28 cellular contexts compared by ENCODE assay signal in genomic region chr12:77122661-77123060, GRCh38. TPM values are rescaled to one million over a fixed set of nuclear protein-coding genes. Genes with fewer than 3 reads are reported as not detected.
DNase-seq lines count a peak whose midpoint lies in the region; ATAC-seq and TF ChIP-seq lines count a peak whose summit lies in the region.
"Had no signal": no experiment of that assay in that cellular context is flagged by ENCODE, and none has a peak within 500 bp of the region (broad histone marks: within the 10 kb centered on the region; RNA-seq: fewer than 3 reads in every experiment).

No MANE protein-coding gene starts in this region.

- H3K79me2 ChIP-seq in mammary epithelial cell (ENCODE audit: insufficient read depth, low read length) (no peaks in the 10 kb centered on the region), smooth muscle cell (ENCODE audit: low read depth) (no peaks in the 10 kb centered on the region)
- H3K79me2 ChIP-seq: parathyroid adenoma had no signal

- no peak overlapping the region for H3K4me3 ChIP-seq in mammary epithelial cell (replicated peaks in 1 of 3; ENCODE audit: insufficient read depth in 1 of 3, low read depth in 2 of 3, low read length in 3 of 3)
- H3K4me3 ChIP-seq in fibroblast of the aortic adventitia (ENCODE audit: low read depth, low read length), result no peak overlapping the region
- no peak overlapping the region for H3K4me3 ChIP-seq in smooth muscle cell
- H3K4me3 ChIP-seq: GM12878, sigmoid colon, upper lobe of right lung had no signal

- H3K4me1 Mint-ChIP-seq in HFFc6 (ENCODE audit: low read depth), result peaks cover 39% of the 10 kb centered on the region
- H3K4me1 Mint-ChIP-seq: activated naive CD4-positive, alpha-beta T cell treated with anti-CD3 and anti-CD28 coated beads, Interleukin-2, amount 50 U/mL, for 24 hours; central memory CD8-positive, alpha-beta T cell; H9; nephron; WTC11 had no signal

- CTCF ChIA-PET in mammary epithelial cell (lab: Charles Lee; ENCODE audit: low non-redundant PET), result no interaction called here

- H3K36me3 ChIP-seq in mammary epithelial cell (ENCODE audit: insufficient read depth, low read length) (no peaks in the 10 kb centered on the region), smooth muscle cell (ENCODE audit: low read depth) (no peaks in the 10 kb centered on the region)
- H3K36me3 ChIP-seq: BE2C, sigmoid colon, upper lobe of right lung had no signal

- H3K27ac Mint-ChIP-seq in HFFc6, result peak overlapping the region; percentile 80
- H3K27ac Mint-ChIP-seq: activated naive CD4-positive, alpha-beta T cell treated with anti-CD3 and anti-CD28 coated beads, Interleukin-2, amount 50 U/mL, for 24 hours; H9; nephron; WTC11 had no signal

- H3K27ac ChIP-seq in mammary epithelial cell (ENCODE audit: insufficient read depth, low read depth, low read length), result peak overlapping the region; percentile 92
- peak overlapping the region; percentile 98 for H3K27ac ChIP-seq in smooth muscle cell (ENCODE audit: low read depth)
- H3K27ac ChIP-seq: parathyroid adenoma, sigmoid colon, upper lobe of right lung had no signal

- intact Hi-C loops in mammary epithelial cell (cut with micrococcal nuclease), result loop anchor here (1.0 to 2.0 kb wide), 3 partner anchors 20 to 66 kb away; no protein-coding TSS in a partner anchor
- intact Hi-C loops in sciatic nerve (cut with DNase I), result no loop called here

- H3K4me2 ChIP-seq in mammary epithelial cell (ENCODE audit: insufficient read depth, low read depth, low read length) (peak overlapping the region; percentile 57), smooth muscle cell (peak overlapping the region; percentile 64)

- TSS peak; percentile 78 for BruUV-seq in mammary epithelial cell (replicated peaks; lab: Mats Ljungman, UMichigan)

- no peak overlapping the region for H3K9ac ChIP-seq in mammary epithelial cell (ENCODE audit: insufficient read depth, low read length)
- peak overlapping the region; percentile 87 for H3K9ac ChIP-seq in smooth muscle cell (ENCODE audit: low read depth)
- H3K9ac ChIP-seq: parathyroid adenoma had no signal

- H3K36me3 Mint-ChIP-seq in HFFc6 (ENCODE audit: low read depth), result 0 out of 2 replicates have a peak, but pooled peaks cover 4% of the 10 kb centered on the region
- H3K36me3 Mint-ChIP-seq: activated naive CD4-positive, alpha-beta T cell treated with anti-CD3 and anti-CD28 coated beads, Interleukin-2, amount 50 U/mL, for 24 hours; WTC11 had no signal

- no peak for ATAC-seq in sciatic nerve
- ATAC-seq: GM12878, Right ventricle myocardium inferior, upper lobe of right lung, WTC11 had no signal

- H3K9me3 Mint-ChIP-seq in HFFc6, result no peaks in the 10 kb centered on the region
- H3K9me3 Mint-ChIP-seq: activated naive CD4-positive, alpha-beta T cell treated with anti-CD3 and anti-CD28 coated beads, Interleukin-2, amount 50 U/mL, for 24 hours; central memory CD8-positive, alpha-beta T cell; H9; nephron; WTC11 had no signal

- H4K20me1 ChIP-seq in mammary epithelial cell (ENCODE audit: insufficient read depth, low read length) (no peaks in the 10 kb centered on the region), smooth muscle cell (ENCODE audit: low read depth) (no peaks in the 10 kb centered on the region)

- H3K9me3 ChIP-seq in mammary epithelial cell (replicated peaks; ENCODE audit: insufficient read depth, low read length) (no peaks in the 10 kb centered on the region), smooth muscle cell (replicated peaks; ENCODE audit: low read depth) (no peaks in the 10 kb centered on the region)
- H3K9me3 ChIP-seq: BE2C, sigmoid colon, upper lobe of right lung had no signal

- in situ Hi-C loops in mammary epithelial cell (cut with MboI; ENCODE audit: low sequenced_read_pairs in 2 of 2), result loop anchor here in 1 of 2 donors (5.0 kb wide), 1 partner anchor 55 kb away; the partner anchor contains the start of gene E2F7

- no peaks in the 10 kb centered on the region for H3K27me3 Mint-ChIP-seq in HFFc6 (ENCODE audit: insufficient read depth)

- H2AFZ ChIP-seq in mammary epithelial cell (ENCODE audit: low read depth, low read length), result peak overlapping the region; percentile 31
- peak overlapping the region; percentile 42 for H2AFZ ChIP-seq in smooth muscle cell (ENCODE audit: low read depth)
- H2AFZ ChIP-seq: parathyroid adenoma had no signal

- dilution Hi-C loops in mammary epithelial cell (cut with HindIII; ENCODE audit: low sequenced_read_pairs), result no loop called here

- H3K27me3 ChIP-seq in mammary epithelial cell (ENCODE audit: insufficient read depth, low read length), result no peaks in the 10 kb centered on the region
- H3K27me3 ChIP-seq in smooth muscle cell (ENCODE audit: low read depth), result no peaks in the 10 kb centered on the region
- H3K27me3 ChIP-seq: BE2C, sigmoid colon, upper lobe of right lung had no signal

- H3K4me1 ChIP-seq in mammary epithelial cell (ENCODE audit: insufficient read depth, low read length), result peaks cover 39% of the 10 kb centered on the region
- peaks cover 12% of the 10 kb centered on the region for H3K4me1 ChIP-seq in smooth muscle cell (ENCODE audit: low read depth)
- H3K4me1 ChIP-seq: BE2C, parathyroid adenoma, sigmoid colon, upper lobe of right lung had no signal

- H3F3A ChIP-seq in smooth muscle cell (ENCODE audit: low read depth), result peaks cover 19% of the 10 kb centered on the region

- peak overlapping the region; percentile 69; the same call in 1 of the 2 replicates for H3K4me3 Mint-ChIP-seq in HFFc6
- H3K4me3 Mint-ChIP-seq: activated naive CD4-positive, alpha-beta T cell treated with anti-CD3 and anti-CD28 coated beads, Interleukin-2, amount 50 U/mL, for 24 hours; central memory CD8-positive, alpha-beta T cell; H9; nephron; WTC11 had no signal

- DNase-seq in HFFc6 (no peak), mammary epithelial cell (no peak), fibroblast of the aortic adventitia (ENCODE audit: low read depth) (peak; percentile 71), smooth muscle cell (lab: John Stamatoyannopoulos, UW; ENCODE audit: unreplicated experiment) (no peak), cerebellar nuclear complex (lab: John Stamatoyannopoulos, UW) (no peak), sciatic nerve (ENCODE audit: low spot score) (no peak), COR-L47 (lab: John Stamatoyannopoulos, UW) (no peak)
- no peak for DNase-seq in stimulated activated CD4-positive, alpha-beta T cell treated with anti-CD3 and anti-CD28 coated beads, Interleukin-4, amount 100 ng/mL, for 1 hour
- DNase-seq: activated CD4-positive, alpha-beta T cell treated with anti-CD3 and anti-CD28 coated beads, Interleukin-2, amount 50 U/mL, for 1 hour; activated CD8-positive, alpha-beta memory T cell treated with anti-CD3 and anti-CD28 coated beads, Interleukin-2, amount 50 U/mL, for 4 hours; anterior cingulate cortex; BE2C; DND-41; H9; left ventricle myocardium superior; NCI-H1092 treated with DMSO at 0.1 percent for 48 hours; NCI-H2029; NCI-H82; sigmoid colon; substantia nigra; upper lobe of right lung had no signal

- TF ChIP-seq CTCF in HFFc6 (IDR thresholded peaks at IDR 0.05), result no peak
- TF ChIP-seq CTCF in mammary epithelial cell (conservative IDR thresholded peaks at IDR 0.05 in 1 of 2, IDR thresholded peaks at IDR 0.05 in 1 of 2; ENCODE audit: extremely low read depth in 1 of 2, insufficient read depth in 1 of 2, low read depth in 1 of 2, low read length in 2 of 2), result no peak
- TF ChIP-seq CTCF in fibroblast of the aortic adventitia (IDR thresholded peaks at IDR 0.05; ENCODE audit: insufficient read depth, low read length), result no peak
- no peak for TF ChIP-seq CTCF in smooth muscle cell (IDR thresholded peaks at IDR 0.05; ENCODE audit: borderline replicate concordance, insufficient read depth, poor library complexity, severe bottlenecking)

RNA-seq across cellular contexts. Expression of gene E2F7, which starts 57.3 kb away (rescaled TPM):
- total RNA-seq in HFFc6 (2021; fragmentation: NEBNext Ultra II Directional; extraction: Animal tissue kit (Norgen Biotek cat#: 25700)), result 10 to 100 TPM in 5 of 6 experiments, 1 to 10 TPM in 1; 6.3 to 24.4 (median 18.0) TPM
- total RNA-seq in mammary epithelial cell, result 10 to 100 TPM in 1 of 2 donors, 1 to 10 TPM in 1; 5.7 to 35.4 TPM
- polyA plus RNA-seq in mammary epithelial cell, result 11.9 TPM
- 18.5 TPM for polyA minus RNA-seq in mammary epithelial cell
- total RNA-seq in fibroblast of the aortic adventitia (ENCODE audit: low replicate concordance), result 2.3 and 23.4 TPM in 2 replicates
- total RNA-seq in smooth muscle cell, result 13.6 and 16.0 TPM in 2 replicates
- 5.1 and 8.3 TPM in 2 replicates for polyA plus RNA-seq in smooth muscle cell
- total RNA-seq in sciatic nerve, result 0.27 TPM
